Comparison of ENCODE assay signal across 19 cellular contexts in genomic region chr12:29082522-29082921, GRCh38.
DNase-seq lines count a peak whose midpoint lies in the region; ATAC-seq, FAIRE-seq and TF ChIP-seq lines count a peak whose summit lies in the region.
"Had no signal": no experiment of that assay in that cellular context is flagged by ENCODE, and none has a peak within 500 bp of the region (broad histone marks: within the 10 kb centered on the region; RNA-seq: fewer than 3 reads in every experiment).

No MANE protein-coding gene starts in this region.

- no peaks in the 10 kb centered on the region for H3K9me3 Mint-ChIP-seq in activated naive CD4-positive, alpha-beta T cell treated with anti-CD3 and anti-CD28 coated beads, Interleukin-2, amount 50 U/mL, for 72 hours
- H3K9me3 Mint-ChIP-seq: naive thymus-derived CD8-positive, alpha-beta T cell; stimulated activated naive B cell treated with anti-CD40 and anti-IgM and Interleukin-4, amounts not matched to agents 10 μg/mL and 1 μg/mL and 100 μg/mL, for 72 hours had no signal

- H3K4me3 ChIP-seq in bronchial epithelial cell (ENCODE audit: low read depth, low read length) (no peak overlapping the region), vagina (no peak overlapping the region)
- H3K4me3 ChIP-seq: cardiac muscle cell, spleen had no signal

- H3K4me1 ChIP-seq in vagina: peaks cover 12% of the 10 kb centered on the region
- H3K4me1 ChIP-seq: spleen had no signal

- no peak for DNase-seq in activated naive CD4-positive, alpha-beta T cell treated with anti-CD3 and anti-CD28 coated beads, Interleukin-2, amount 50 U/mL, for 72 hours (ENCODE audit: low spot score in 2 of 2)
- no peak for DNase-seq in activated naive CD4-positive, alpha-beta T cell treated with anti-CD3 and anti-CD28 coated beads, Interleukin-2, amount 50 U/mL, for 16 hours
- DNase-seq in bronchial epithelial cell (ENCODE audit: low read depth) (peak; percentile 71), vagina (ENCODE audit: extremely low spot score in 2 of 2) (no peak), AG08395 (ENCODE audit: low spot score) (no peak), GM12892 (ENCODE audit: insufficient read length) (no peak)
- DNase-seq in stimulated activated naive CD4-positive, alpha-beta T cell (lab: John Stamatoyannopoulos, UW): no peak
- DNase-seq: effector memory CD4-positive, alpha-beta T cell; MV-4-11; naive thymus-derived CD8-positive, alpha-beta T cell; NCI-H2081; NCI-H526; spleen; stimulated activated naive B cell treated with anti-CD40 and anti-IgM and Interleukin-4, amounts not matched to agents 10 μg/mL and 1 μg/mL and 100 μg/mL, for 72 hours had no signal

- no peaks in the 10 kb centered on the region for H3K36me3 Mint-ChIP-seq in activated naive CD4-positive, alpha-beta T cell treated with anti-CD3 and anti-CD28 coated beads, Interleukin-2, amount 50 U/mL, for 72 hours
- H3K36me3 Mint-ChIP-seq: activated naive CD8-positive, alpha-beta T cell; IgD-negative memory B cell; naive thymus-derived CD8-positive, alpha-beta T cell; stimulated activated naive B cell treated with anti-CD40 and anti-IgM and Interleukin-4, amounts not matched to agents 10 μg/mL and 1 μg/mL and 100 μg/mL, for 72 hours had no signal

- intact Hi-C loops in vagina (cut with DNase I): no loop called here

- ATAC-seq in activated naive CD4-positive, alpha-beta T cell treated with anti-CD3 and anti-CD28 coated beads, Interleukin-2, amount 50 U/mL, for 72 hours: peak; percentile 78 to 99
- ATAC-seq in HG02973 (IDR thresholded peaks at IDR 0.05; ENCODE audit: unreplicated experiment): peak; percentile 67
- ATAC-seq: naive thymus-derived CD8-positive, alpha-beta T cell; stimulated activated naive B cell treated with anti-CD40 and anti-IgM and Interleukin-4, amounts not matched to agents 10 μg/mL and 1 μg/mL and 100 μg/mL, for 72 hours had no signal

- H3K27ac Mint-ChIP-seq in activated naive CD4-positive, alpha-beta T cell treated with anti-CD3 and anti-CD28 coated beads, Interleukin-2, amount 50 U/mL, for 72 hours: no peak overlapping the region
- H3K27ac Mint-ChIP-seq: activated naive CD8-positive, alpha-beta T cell; IgD-negative memory B cell; naive thymus-derived CD8-positive, alpha-beta T cell; stimulated activated naive B cell treated with anti-CD40 and anti-IgM and Interleukin-4, amounts not matched to agents 10 μg/mL and 1 μg/mL and 100 μg/mL, for 72 hours had no signal

- FAIRE-seq in bronchial epithelial cell (lab: Jason Lieb, UNC) (no peak), GM12892 (lab: Jason Lieb, UNC) (no peak)
- FAIRE-seq: frontal cortex had no signal

- H3K27me3 ChIP-seq in bronchial epithelial cell (ENCODE audit: control insufficient read depth, insufficient read depth, low read length) (no peaks in the 10 kb centered on the region), vagina (no peaks in the 10 kb centered on the region)
- H3K27me3 ChIP-seq: cardiac muscle cell, spleen had no signal

- TF ChIP-seq POLR2A in vagina (IDR thresholded peaks at IDR 0.05) (no peak), GM12892 (IDR thresholded peaks at IDR 0.05; ENCODE audit: low read depth, low read length) (no peak)

- no peak for TF ChIP-seq CTCF in bronchial epithelial cell (IDR thresholded peaks at IDR 0.05; ENCODE audit: insufficient read depth, low read length, severe bottlenecking)
- TF ChIP-seq CTCF in vagina (IDR thresholded peaks at IDR 0.05): no peak

- H3K9me3 ChIP-seq in vagina: no peaks in the 10 kb centered on the region
- H3K9me3 ChIP-seq: spleen had no signal

- no peaks in the 10 kb centered on the region for H3K36me3 ChIP-seq in bronchial epithelial cell (ENCODE audit: control insufficient read depth, insufficient read depth, low read length)
- H3K36me3 ChIP-seq in vagina: no peaks in the 10 kb centered on the region
- H3K36me3 ChIP-seq: cardiac muscle cell, spleen had no signal

- H3K27ac ChIP-seq in vagina: peak overlapping the region; percentile 34
- H3K27ac ChIP-seq: cardiac muscle cell, spleen had no signal
